Comparison of ENCODE assay signal across 9 cellular contexts in genomic region chr2:160214461-160215055, GRCh38. TPM values are rescaled to one million over a fixed set of nuclear protein-coding genes. Genes with fewer than 3 reads are reported as not detected.
DNase-seq lines count a peak whose midpoint lies in the region; ATAC-seq, FAIRE-seq and TF ChIP-seq lines count a peak whose summit lies in the region.
"Had no signal": no experiment of that assay in that cellular context is flagged by ENCODE, and none has a peak within 500 bp of the region (broad histone marks: within the 10 kb centered on the region; RNA-seq: fewer than 3 reads in every experiment).

No MANE protein-coding gene starts in this region.

- H3K4me3 Mint-ChIP-seq in astrocyte (ENCODE audit: unreplicated experiment), result peak overlapping the region; percentile 8
- H3K4me3 Mint-ChIP-seq: nephron progenitor cell had no signal

- H3K4me1 ChIP-seq in astrocyte (ENCODE audit: insufficient read depth, low read length), result peaks cover 26% of the 10 kb centered on the region

- TF ChIP-seq CTCF in AG04450 (IDR thresholded peaks at IDR 0.05; ENCODE audit: low read depth, low read length), result no peak
- TF ChIP-seq CTCF in astrocyte (IDR thresholded peaks at IDR 0.05; ENCODE audit: insufficient read depth, low read depth, low read length), result no peak

- peak overlapping the region; percentile 98 for H3K27ac Mint-ChIP-seq in astrocyte (ENCODE audit: unreplicated experiment)
- H3K27ac Mint-ChIP-seq: nephron progenitor cell had no signal

- DNase-seq in AG04450 (ENCODE audit: low read depth, low spot score), result peak; percentile 59
- peak; percentile 74 for DNase-seq in HT-29 (ENCODE audit: low spot score)
- DNase-seq in astrocyte (ENCODE audit: low read depth), result peak; percentile 95
- peak; percentile 95 for DNase-seq in kidney tubule cell (ENCODE audit: low spot score)
- DNase-seq in retina, result no peak
- DNase-seq in germinal center (ENCODE audit: low spot score), result no peak
- no peak for DNase-seq in stimulated activated CD8-positive, alpha-beta memory T cell treated with anti-CD3 and anti-CD28 coated beads, Interleukin-4, amount 100 ng/mL, for 48 hours
- DNase-seq: nephron progenitor cell had no signal

- CTCF ChIA-PET in AG04450 (lab: Charles Lee), result no interaction called here

- no peaks in the 10 kb centered on the region for H4K20me1 ChIP-seq in astrocyte (ENCODE audit: insufficient read depth, low read length)

- peaks cover 50% of the 10 kb centered on the region for H3K4me1 Mint-ChIP-seq in astrocyte (ENCODE audit: low read depth, unreplicated experiment)

- no peak overlapping the region for H3K4me3 ChIP-seq in AG04450 (ENCODE audit: low read depth, low read length)
- H3K4me3 ChIP-seq in astrocyte (ENCODE audit: insufficient read depth, low read depth, low read length), result no peak overlapping the region

- H3K79me2 ChIP-seq in astrocyte (ENCODE audit: insufficient read depth, low read length), result no peaks in the 10 kb centered on the region

- H3K27me3 Mint-ChIP-seq in astrocyte (ENCODE audit: low read depth, unreplicated experiment), result no peaks in the 10 kb centered on the region

- POLR2A ChIA-PET in AG04450 (lab: Yijun Ruan, JAX), result no interaction called here

- peak; percentile 82 for FAIRE-seq in astrocyte (lab: Jason Lieb, UNC)

- H2AFZ ChIP-seq in astrocyte (ENCODE audit: low read depth, low read length), result peak overlapping the region; percentile 5

- no peaks in the 10 kb centered on the region for H3K9me3 ChIP-seq in AG04450 (ENCODE audit: control insufficient read depth, insufficient read depth, low read length)
- H3K9me3 ChIP-seq in astrocyte (ENCODE audit: insufficient read depth, low read depth, low read length), result no peaks in the 10 kb centered on the region

- peak overlapping the region; percentile 47 for H3K27ac ChIP-seq in AG04450 (ENCODE audit: low read depth, low read length)
- peak overlapping the region; percentile 63 for H3K27ac ChIP-seq in astrocyte (ENCODE audit: low read depth, low read length)

- H3K9me3 Mint-ChIP-seq in astrocyte (ENCODE audit: unreplicated experiment), result no peaks in the 10 kb centered on the region
- H3K9me3 Mint-ChIP-seq: nephron progenitor cell had no signal

- no peak overlapping the region for H3K9ac ChIP-seq in astrocyte (ENCODE audit: low read length)

- ATAC-seq in HG03175 (IDR thresholded peaks at IDR 0.05; ENCODE audit: unreplicated experiment), result no peak

- peaks cover 3% of the 10 kb centered on the region for H3K36me3 Mint-ChIP-seq in astrocyte (ENCODE audit: low read depth, unreplicated experiment)

- H3K36me3 ChIP-seq in astrocyte (ENCODE audit: insufficient read depth, low read length), result no peaks in the 10 kb centered on the region

- H3K27me3 ChIP-seq in AG04450 (ENCODE audit: control insufficient read depth, insufficient read depth, low read length) (no peaks in the 10 kb centered on the region), astrocyte (ENCODE audit: insufficient read depth, low read length) (no peaks in the 10 kb centered on the region)

- peak overlapping the region; percentile 51 for H3K4me2 ChIP-seq in astrocyte (ENCODE audit: low read length)

RNA-seq across cellular contexts. Expression of gene ITGB6, which starts 14.5 kb away (rescaled TPM):
- polyA plus RNA-seq in AG04450 (2011; rRNA removed), result not detected in 2 replicates
- polyA minus RNA-seq in AG04450 (2011; rRNA and poly(A)+ RNA removed), result not detected in 2 replicates
- 14.3 and 14.8 TPM in 2 replicates for total RNA-seq in HT-29 (2014; rRNA removed; shearing (Covaris generic))
- 2.8 and 7.6 TPM in 2 replicates for total RNA-seq in astrocyte

Comparison
In these comparisons a context has a peak if more than half of its experiments do, and no peak if none do; other contexts are left out.
1. DNase-seq: peak in AG04450 (single experiment), HT-29 (single experiment), astrocyte (single experiment) and kidney tubule cell (single experiment); none in retina (single experiment), germinal center (single experiment) and stimulated activated CD8-positive, alpha-beta memory T cell treated with anti-CD3 and anti-CD28 coated beads, Interleukin-4, amount 100 ng/mL, for 48 hours (single experiment).